Comparison of ENCODE assay signal across 21 cellular contexts in genomic region chr16:1173778-1174451, GRCh38. TPM values are rescaled to one million over a fixed set of nuclear protein-coding genes. Genes with fewer than 3 reads are reported as not detected.
"Had no signal": no experiment of that assay in that cellular context is flagged by ENCODE, and none has a peak within 500 bp of the region (broad histone marks: within the 10 kb centered on the region; RNA-seq: fewer than 3 reads in every experiment).

No MANE protein-coding gene starts in this region.

- H3K9me3 ChIP-seq: colonic mucosa, lower lobe of right lung, suprapubic skin, upper lobe of left lung had no signal

- H3K4me1 ChIP-seq: colonic mucosa, lower lobe of right lung, suprapubic skin, upper lobe of left lung had no signal

- ATAC-seq: activated CD8-positive, alpha-beta memory T cell treated with anti-CD3 and anti-CD28 coated beads, Interleukin-2, amount 10 ng/mL, durations not matched to agents 7 days and 5 days; left colon; lower lobe of right lung; natural killer cell treated with Interleukin-12 subunit alpha and Interleukin-12 subunit beta and Interleukin-15 and Interleukin-18, amount 100 ng/mL, for 72 hours had no signal

- H3K4me3 ChIP-seq: colonic mucosa, lower lobe of right lung, suprapubic skin, upper lobe of left lung had no signal

- H3K36me3 ChIP-seq: colonic mucosa, lower lobe of right lung, suprapubic skin, upper lobe of left lung had no signal

- H3K27me3 ChIP-seq: colonic mucosa, upper lobe of left lung had no signal

- H3K27ac ChIP-seq: colonic mucosa, epithelial cell of prostate, lower lobe of right lung, suprapubic skin, upper lobe of left lung had no signal

- DNase-seq: activated CD4-positive, alpha-beta memory T cell treated with anti-CD3 and anti-CD28 coated beads, Interleukin-2, amount 10 ng/mL, durations not matched to agents 7 days and 5 days; activated CD4-positive, alpha-beta T cell treated with anti-CD3 and anti-CD28 coated beads for 48 hours; activated CD4-positive, CD25-positive, alpha-beta regulatory T cell; activated CD8-positive, alpha-beta memory T cell treated with anti-CD3 and anti-CD28 coated beads, Interleukin-2, amount 10 ng/mL, durations not matched to agents 7 days and 5 days; amygdala; colonic mucosa; endodermal cell; foreskin melanocyte; hypothalamus; islet precursor cell; left colon; lower lobe of right lung; stimulated activated CD4-positive, alpha-beta T cell treated with anti-CD3 and anti-CD28 coated beads, Interleukin-2, amount 100 ng/mL, for 24 hours; stimulated activated naive CD4-positive, alpha-beta T cell treated with Interleukin-2 at 50 U/mL for 16 hours; T-helper 1 cell; T-helper 9 cell; upper lobe of left lung had no signal

RNA-seq across cellular contexts. Expression of gene TPSG1, which starts 51.2 kb away (rescaled TPM):
- total RNA-seq: activated CD4-positive, alpha-beta memory T cell treated with anti-CD3 and anti-CD28 coated beads, Interleukin-2, amount 10 ng/mL, durations not matched to agents 7 days and 5 days; activated CD8-positive, alpha-beta memory T cell treated with anti-CD3 and anti-CD28 coated beads, Interleukin-2, amount 10 ng/mL, durations not matched to agents 7 days and 5 days; endodermal cell; skeletal muscle tissue had no signal

RNA-seq across cellular contexts. Expression of gene TPSB2, which starts 56.1 kb away (rescaled TPM):
- total RNA-seq: activated CD4-positive, alpha-beta memory T cell treated with anti-CD3 and anti-CD28 coated beads, Interleukin-2, amount 10 ng/mL, durations not matched to agents 7 days and 5 days; activated CD8-positive, alpha-beta memory T cell treated with anti-CD3 and anti-CD28 coated beads, Interleukin-2, amount 10 ng/mL, durations not matched to agents 7 days and 5 days; endodermal cell; skeletal muscle tissue had no signal
